Comparison of ENCODE assay signal across 19 cellular contexts in genomic region chr14:95360828-95361227, GRCh38. TPM values are rescaled to one million over a fixed set of nuclear protein-coding genes. Genes with fewer than 3 reads are reported as not detected.
DNase-seq lines count a peak whose midpoint lies in the region; ATAC-seq and TF ChIP-seq lines count a peak whose summit lies in the region.
"Had no signal": no experiment of that assay in that cellular context is flagged by ENCODE, and none has a peak within 500 bp of the region (broad histone marks: within the 10 kb centered on the region; RNA-seq: fewer than 3 reads in every experiment).

No MANE protein-coding gene starts in this region.

- H3K4me1 ChIP-seq in left ventricle myocardium inferior (peaks cover 24% of the 10 kb centered on the region), heart right ventricle (peaks cover 0 to 42% (median 4%) of the 10 kb centered on the region in 9 donors), neural progenitor cell (peaks cover 21% of the 10 kb centered on the region), tibial nerve (peaks cover 0 to 61% (median 24%) of the 10 kb centered on the region in 4 donors)
- H3K4me1 ChIP-seq: Caco-2, gastrocnemius medialis, parathyroid adenoma had no signal

- no peak for DNase-seq in left ventricle myocardium inferior
- DNase-seq in heart right ventricle, result no peak
- DNase-seq in caudate nucleus (lab: John Stamatoyannopoulos, UW), result no peak
- no peak for DNase-seq in neural progenitor cell (ENCODE audit: low spot score)
- no peak for DNase-seq in tibial nerve (ENCODE audit: low spot score in 2 of 2)
- no peak for DNase-seq in NCI-H2171 (lab: John Stamatoyannopoulos, UW)
- DNase-seq: Caco-2; esophagus squamous epithelium; NCI-H1436 treated with DMSO at 0.1 percent for 48 hours; NCI-H510A treated with DMSO at 0.1 percent for 48 hours; NK-92 treated with Interleukin-12 subunit alpha and Interleukin-12 subunit beta, amount 100 ng/mL, for 24 hours; SJCRH30 had no signal

- H3K4me3 ChIP-seq in left ventricle myocardium inferior (no peak overlapping the region), heart right ventricle (no peak overlapping the region), neural progenitor cell (no peak overlapping the region), tibial nerve (no peak overlapping the region)
- H3K4me3 ChIP-seq: gastrocnemius medialis, SJCRH30 had no signal

- H2AFZ ChIP-seq in neural progenitor cell (replicated peaks), result no peak overlapping the region

- H4K20me1 ChIP-seq in neural progenitor cell (ENCODE audit: low read depth), result no peaks in the 10 kb centered on the region

- H3F3A ChIP-seq in neural progenitor cell (ENCODE audit: low read depth), result peaks cover 33% of the 10 kb centered on the region

- peaks cover 13% of the 10 kb centered on the region for H3K27me3 Mint-ChIP-seq in neural progenitor cell (ENCODE audit: insufficient read depth, low read depth)

- no peak for TF ChIP-seq CTCF in left ventricle myocardium inferior (IDR thresholded peaks at IDR 0.05; ENCODE audit: borderline replicate concordance)
- no peak for TF ChIP-seq CTCF in heart right ventricle (IDR thresholded peaks at IDR 0.05)
- no peak for TF ChIP-seq CTCF in neural progenitor cell (IDR thresholded peaks at IDR 0.05)
- TF ChIP-seq CTCF in tibial nerve (IDR thresholded peaks at IDR 0.05), result no peak

- TF ChIP-seq EP300 in tibial nerve (IDR thresholded peaks at IDR 0.05), result no peak

- no peaks in the 10 kb centered on the region for H3K79me2 ChIP-seq in neural progenitor cell (ENCODE audit: low read depth)
- H3K79me2 ChIP-seq: parathyroid adenoma had no signal

- WGBS in heart right ventricle, 2 donors, result 83 to 89% methylated on average over 9 of the region's 9 CpGs
- 78 to 79% methylated on average over 9 of the region's 9 CpGs for WGBS in tibial nerve, 2 donors

- TF ChIP-seq POLR2A in tibial nerve (IDR thresholded peaks at IDR 0.05), result no peak

- no peak overlapping the region for H3K9ac ChIP-seq in neural progenitor cell
- H3K9ac ChIP-seq: parathyroid adenoma had no signal

- H3K9me3 ChIP-seq in left ventricle myocardium inferior (replicated peaks), result no peaks in the 10 kb centered on the region
- H3K9me3 ChIP-seq in heart right ventricle, result no peaks in the 10 kb centered on the region
- H3K9me3 ChIP-seq in neural progenitor cell (ENCODE audit: low read depth), result no peaks in the 10 kb centered on the region
- H3K9me3 ChIP-seq in tibial nerve, result no peaks in the 10 kb centered on the region
- H3K9me3 ChIP-seq: Caco-2, esophagus squamous epithelium, gastrocnemius medialis, SJCRH30 had no signal

- no peak overlapping the region for H3K27ac Mint-ChIP-seq in neural progenitor cell
- H3K27ac Mint-ChIP-seq: activated naive CD8-positive, alpha-beta T cell; memory B cell; naive thymus-derived CD4-positive, alpha-beta T cell had no signal

- H3K27me3 ChIP-seq in left ventricle myocardium inferior (ENCODE audit: low read depth) (peaks cover 41% of the 10 kb centered on the region), heart right ventricle (peaks cover 0 to 49% (median 27%) of the 10 kb centered on the region in 7 donors), neural progenitor cell (peaks cover 27% of the 10 kb centered on the region), tibial nerve (no peaks in the 10 kb centered on the region)
- H3K27me3 ChIP-seq: SJCRH30 had no signal

- H3K27ac ChIP-seq in left ventricle myocardium inferior (replicated peaks), result peak overlapping the region; percentile 6
- H3K27ac ChIP-seq in heart right ventricle, result peak overlapping the region in 4 of 10 donors; percentile 32 to 56 (median 41)
- peak overlapping the region; percentile 95 for H3K27ac ChIP-seq in caudate nucleus (ENCODE audit: low read depth, low read length)
- no peak overlapping the region for H3K27ac ChIP-seq in neural progenitor cell
- peak overlapping the region; percentile 50 to 87 (median 75) for H3K27ac ChIP-seq in tibial nerve
- H3K27ac ChIP-seq: esophagus squamous epithelium, gastrocnemius medialis, parathyroid adenoma, SJCRH30 had no signal

- no peaks in the 10 kb centered on the region for H3K9me3 Mint-ChIP-seq in neural progenitor cell
- H3K9me3 Mint-ChIP-seq: memory B cell; naive thymus-derived CD4-positive, alpha-beta T cell had no signal

- intact Hi-C loops in left ventricle myocardium inferior (cut with micrococcal nuclease), result no loop called here
- intact Hi-C loops in heart right ventricle (cut with DNase I), result loop anchor here in 1 of 10 donors (5.0 kb wide), 1 partner anchor 46 kb away; no protein-coding TSS in a partner anchor

- no peak for ATAC-seq in heart right ventricle
- ATAC-seq in HG03565 (IDR thresholded peaks at IDR 0.05; ENCODE audit: unreplicated experiment), result no peak
- no peak for ATAC-seq in HG02981 (IDR thresholded peaks at IDR 0.05; ENCODE audit: unreplicated experiment)
- ATAC-seq: naive thymus-derived CD4-positive, alpha-beta T cell had no signal

- H3K4me1 Mint-ChIP-seq in neural progenitor cell, result peaks cover 40% of the 10 kb centered on the region
- H3K4me1 Mint-ChIP-seq: memory B cell had no signal

- no peaks in the 10 kb centered on the region for H3K36me3 Mint-ChIP-seq in neural progenitor cell
- H3K36me3 Mint-ChIP-seq: activated naive CD8-positive, alpha-beta T cell; memory B cell had no signal

- no peak overlapping the region for H3K4me3 Mint-ChIP-seq in neural progenitor cell
- H3K4me3 Mint-ChIP-seq: activated naive CD8-positive, alpha-beta T cell; memory B cell; naive thymus-derived CD4-positive, alpha-beta T cell had no signal

- peak overlapping the region; percentile 21 for H3K4me2 ChIP-seq in neural progenitor cell

- H3K36me3 ChIP-seq in left ventricle myocardium inferior (no peaks in the 10 kb centered on the region), heart right ventricle (no peaks in the 10 kb centered on the region), neural progenitor cell (no peaks in the 10 kb centered on the region), tibial nerve (no peaks in the 10 kb centered on the region)
- H3K36me3 ChIP-seq: esophagus squamous epithelium, gastrocnemius medialis, SJCRH30 had no signal

RNA-seq across cellular contexts. Expression of gene CLMN, which starts 41.1 kb away (rescaled TPM):
- total RNA-seq in left ventricle myocardium inferior (3.7 TPM), heart right ventricle (10 to 100 TPM in 2 of 10 donors, 1 to 10 TPM in 8; 3.7 to 14.5 (median 5.9) TPM), neural progenitor cell (ENCODE audit: low replicate concordance) (6.3 and 6.7 TPM in 2 replicates), tibial nerve (10 to 100 TPM; 31.2 to 49.8 (median 40.9) TPM)
- polyA plus RNA-seq in heart right ventricle, result 1 to 10 TPM; 2.6 to 6.1 TPM
